In genomic region chrX:258291-259040, GRCh38 we compare ENCODE assay signal across 1 cellular context.
TF ChIP-seq lines count a peak whose summit lies in the region.

No MANE protein-coding gene starts in this region.

TF ChIP-seq in H1, 55 proteins besides CTCF, POLR2A, EP300 and RAD21:
- TF ChIP-seq KDM1A (IDR thresholded peaks at IDR 0.05; ENCODE audit: borderline replicate concordance, low read length), result peak; percentile 68; the same call in 1 of the 2 replicates
- no peak for TF ChIP-seq E2F6 (IDR thresholded peaks at IDR 0.05)
TF ChIP-seq in H1: peak in this region for 1.
